Comparison of ENCODE assay signal across 8 cellular contexts in the genomic region with DNA sequence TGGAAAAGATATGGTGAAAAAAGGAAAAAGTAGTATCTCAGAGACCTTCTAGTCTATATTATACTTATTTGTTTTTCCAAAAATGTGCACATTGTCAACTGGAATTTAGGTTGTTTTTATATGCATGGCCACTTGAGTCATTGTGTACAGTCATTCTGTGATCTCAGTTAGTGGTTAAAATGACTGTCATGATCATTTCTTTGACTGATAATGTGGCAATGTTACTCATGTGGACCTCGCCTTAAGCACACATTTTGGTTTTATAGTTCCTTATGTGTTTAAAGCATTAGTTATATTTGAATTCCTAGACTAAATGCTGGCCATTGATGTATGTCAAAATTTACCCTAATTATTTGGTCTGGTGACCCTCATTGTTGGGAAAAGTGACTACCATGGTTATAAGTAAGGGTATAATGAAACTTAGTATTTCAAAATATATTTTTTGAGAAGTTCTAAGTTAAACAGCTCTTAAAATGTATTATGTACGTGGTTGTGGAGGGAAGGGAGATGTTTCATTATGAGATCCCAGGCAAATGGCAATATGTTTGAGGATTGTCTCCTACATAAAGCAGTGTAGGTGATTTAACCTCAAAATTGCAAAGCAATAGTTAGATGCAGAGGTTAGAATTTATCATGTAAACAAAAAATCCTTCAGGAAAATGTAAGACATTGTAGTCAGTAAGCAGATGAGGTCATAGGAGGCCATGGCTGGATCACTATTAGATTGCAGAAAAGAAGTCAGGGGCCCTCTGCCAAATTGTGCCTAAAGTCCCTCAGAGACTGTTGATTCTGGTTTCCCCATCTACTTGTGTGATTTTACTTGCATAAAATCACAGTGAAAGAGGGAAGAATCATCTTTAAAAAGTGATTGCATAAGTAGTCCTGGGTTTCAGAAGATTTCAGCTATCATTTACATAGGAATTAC. TPM values are rescaled to one million over a fixed set of nuclear protein-coding genes. Genes with fewer than 3 reads are reported as not detected.
DNase-seq lines count a peak whose midpoint lies in the region; ATAC-seq and TF ChIP-seq lines count a peak whose summit lies in the region.

No MANE protein-coding gene starts in this region.

- no peak for TF ChIP-seq POLR2A in testis (IDR thresholded peaks at IDR 0.05)

- 91 to 93% methylated on average over 2 of the region's 2 CpGs for WGBS in testis, 2 donors

- no peak overlapping the region for H3K27ac ChIP-seq in testis

- no peaks in the 10 kb centered on the region for H3K27me3 ChIP-seq in testis

- no peaks in the 10 kb centered on the region for H3K36me3 ChIP-seq in testis (ENCODE audit: low read depth, missing control alignments)

- no peaks in the 10 kb centered on the region for H3K4me1 ChIP-seq in testis

- intact Hi-C loops in testis (cut with DNase I; ENCODE audit: low total_unique reads), result no loop called here

- TF ChIP-seq CTCF in AG09309 (IDR thresholded peaks at IDR 0.05; ENCODE audit: control insufficient read depth, insufficient read depth, low read depth, low read length, missing control alignments), result no peak
- no peak for TF ChIP-seq CTCF in testis (IDR thresholded peaks at IDR 0.05)

- peak; percentile 32 for DNase-seq in AG09309 (ENCODE audit: low read depth)
- DNase-seq in astrocyte of the hippocampus (ENCODE audit: low read depth, low spot score), result peak; percentile 55
- DNase-seq in NCI-H2171 treated with DMSO at 0.1 percent for 48 hours (lab: John Stamatoyannopoulos, UW), result no peak
- DNase-seq in testis, result no peak
- DNase-seq in DMS79 treated with DMSO at 0.1 percent for 48 hours (lab: John Stamatoyannopoulos, UW), result no peak
- DNase-seq in kidney glomerular epithelial cell (lab: John Stamatoyannopoulos, UW), result no peak

- no peaks in the 10 kb centered on the region for H3K9me3 ChIP-seq in testis

- ATAC-seq in GM19351 (IDR thresholded peaks at IDR 0.05; ENCODE audit: unreplicated experiment) (peak; percentile 83), HG03280 (IDR thresholded peaks at IDR 0.05; ENCODE audit: unreplicated experiment) (peak; percentile 87)

- H3K4me3 ChIP-seq in AG09309 (ENCODE audit: control insufficient read depth, low read depth, low read length) (no peak overlapping the region), testis (no peak overlapping the region)

RNA-seq across cellular contexts. Expression of a gene that starts 17.5 kb away (rescaled TPM):
- total RNA-seq in testis, result 10 to 100 TPM; 74.8 to 85.6 TPM
- 184 TPM for polyA plus RNA-seq in testis (ENCODE audit: insufficient read depth, low read depth, low replicate concordance)

RNA-seq across cellular contexts. Expression of a gene that starts 51.9 kb away (rescaled TPM):
- total RNA-seq in testis, result 10 to 100 TPM; 14.6 to 19.0 TPM
- 136 TPM for polyA plus RNA-seq in testis (ENCODE audit: insufficient read depth, low read depth, low replicate concordance)

Comparison
In these comparisons a context has a peak if more than half of its experiments do, and no peak if none do; other contexts are left out.
1. DNase-seq: peak in AG09309 (single experiment) and astrocyte of the hippocampus (single experiment); none in NCI-H2171 treated with DMSO at 0.1 percent for 48 hours (single experiment), testis (single experiment), DMS79 treated with DMSO at 0.1 percent for 48 hours (single experiment) and kidney glomerular epithelial cell (single experiment).